Comparison of ENCODE assay signal across 9 cellular contexts in genomic region chr17:67891481-67892119, GRCh38.
A peak's percentile ranks its signal among the peaks of the same experiment; 100 is the strongest.
DNase-seq lines count a peak whose midpoint lies in the region; ATAC-seq, FAIRE-seq and TF ChIP-seq lines count a peak whose summit lies in the region.
"Had no signal": no experiment of that assay in that cellular context is flagged by ENCODE, and none has a peak within 500 bp of the region (broad histone marks: within the 10 kb centered on the region; RNA-seq: fewer than 3 reads in every experiment).

No MANE protein-coding gene starts in this region.

- intact Hi-C loops in left lung (cut with DNase I), result no loop called here
- intact Hi-C loops in thyroid gland (cut with DNase I), result no loop called here

- no peak overlapping the region for H2AFZ ChIP-seq in astrocyte (ENCODE audit: low read depth, low read length)

- H3K27ac Mint-ChIP-seq in astrocyte (ENCODE audit: unreplicated experiment), result no peak overlapping the region
- H3K27ac Mint-ChIP-seq: nephron had no signal

- H3K36me3 Mint-ChIP-seq in astrocyte (ENCODE audit: low read depth, unreplicated experiment), result no peaks in the 10 kb centered on the region
- peaks cover 27% of the 10 kb centered on the region for H3K36me3 Mint-ChIP-seq in activated T-cell treated with anti-CD3 and anti-CD28 coated beads, Interleukin-2, amount 50 U/mL, for 4 hours (ENCODE audit: insufficient read depth)

- ATAC-seq in left lung, result peak; percentile 67
- ATAC-seq in activated T-cell treated with anti-CD3 and anti-CD28 coated beads, Interleukin-2, amount 50 U/mL, for 4 hours, result no peak

- peaks cover 22% of the 10 kb centered on the region for H3K36me3 ChIP-seq in astrocyte (ENCODE audit: insufficient read depth, low read length)
- peaks cover 0 to 73% of the 10 kb centered on the region in 2 donors for H3K36me3 ChIP-seq in left lung
- H3K36me3 ChIP-seq in thyroid gland, result peaks cover 17 to 25% of the 10 kb centered on the region in 2 donors

- H3K27me3 Mint-ChIP-seq in astrocyte (ENCODE audit: low read depth, unreplicated experiment), result no peaks in the 10 kb centered on the region
- H3K27me3 Mint-ChIP-seq in activated T-cell treated with anti-CD3 and anti-CD28 coated beads, Interleukin-2, amount 50 U/mL, for 4 hours (ENCODE audit: low read depth), result no peaks in the 10 kb centered on the region

- H3K27ac ChIP-seq in astrocyte (ENCODE audit: low read depth, low read length) (no peak overlapping the region), left lung (no peak overlapping the region), thyroid gland (no peak overlapping the region)

- H3K4me3 Mint-ChIP-seq in astrocyte (ENCODE audit: unreplicated experiment), result peak overlapping the region; percentile 54
- H3K4me3 Mint-ChIP-seq in activated T-cell treated with anti-CD3 and anti-CD28 coated beads, Interleukin-2, amount 50 U/mL, for 4 hours, result no peak overlapping the region
- H3K4me3 Mint-ChIP-seq: nephron had no signal

- H3K27me3 ChIP-seq in astrocyte (ENCODE audit: insufficient read depth, low read length) (no peaks in the 10 kb centered on the region), left lung (no peaks in the 10 kb centered on the region), thyroid gland (no peaks in the 10 kb centered on the region)

- no peaks in the 10 kb centered on the region for H3K4me1 Mint-ChIP-seq in astrocyte (ENCODE audit: low read depth, unreplicated experiment)
- no peaks in the 10 kb centered on the region for H3K4me1 Mint-ChIP-seq in activated T-cell treated with anti-CD3 and anti-CD28 coated beads, Interleukin-2, amount 50 U/mL, for 4 hours (ENCODE audit: low read depth)
- H3K4me1 Mint-ChIP-seq: nephron had no signal

- FAIRE-seq in astrocyte (lab: Jason Lieb, UNC), result no peak
- FAIRE-seq in GM12891 (lab: Jason Lieb, UNC), result no peak

- H3K4me3 ChIP-seq in astrocyte (ENCODE audit: insufficient read depth, low read depth, low read length) (no peak overlapping the region), left lung (no peak overlapping the region), thyroid gland (replicated peaks in 1 of 3) (no peak overlapping the region)

- DNase-seq in AG09319 (ENCODE audit: extremely low read depth, low read depth), result peak; percentile 19
- peak; percentile 53 for DNase-seq in HT-29 (ENCODE audit: low spot score)
- peak; percentile 40 for DNase-seq in astrocyte (ENCODE audit: low read depth)
- no peak for DNase-seq in left lung
- no peak for DNase-seq in thyroid gland
- DNase-seq in NCI-H2107 (lab: John Stamatoyannopoulos, UW), result no peak
- DNase-seq in GM12891 (ENCODE audit: insufficient read length, low spot score), result no peak
- DNase-seq in activated T-cell treated with anti-CD3 and anti-CD28 coated beads, Interleukin-2, amount 50 U/mL, for 4 hours, result no peak

- TF ChIP-seq POLR2A in thyroid gland (IDR thresholded peaks at IDR 0.05) (no peak), GM12891 (IDR thresholded peaks at IDR 0.05; ENCODE audit: low read depth, low read length) (no peak)

- TF ChIP-seq CTCF in AG09319 (IDR thresholded peaks at IDR 0.05; ENCODE audit: low read depth, low read length) (peak; percentile 38), astrocyte (IDR thresholded peaks at IDR 0.05; ENCODE audit: insufficient read depth, low read depth, low read length) (peak; percentile 26), left lung (IDR thresholded peaks at IDR 0.05) (no peak), thyroid gland (IDR thresholded peaks at IDR 0.05) (peak in 1 of 6 experiments; percentile 8)

- H3K4me1 ChIP-seq in astrocyte (ENCODE audit: insufficient read depth, low read length) (no peaks in the 10 kb centered on the region), left lung (no peaks in the 10 kb centered on the region), thyroid gland (no peaks in the 10 kb centered on the region)

- peaks cover 10% of the 10 kb centered on the region for H3K79me2 ChIP-seq in astrocyte (ENCODE audit: insufficient read depth, low read length)

- 83% methylated on average over 6 of the region's 6 CpGs for WGBS in thyroid gland, 2 donors

- no peaks in the 10 kb centered on the region for H3K9me3 ChIP-seq in astrocyte (ENCODE audit: insufficient read depth, low read depth, low read length)
- no peaks in the 10 kb centered on the region for H3K9me3 ChIP-seq in left lung
- H3K9me3 ChIP-seq in thyroid gland, result no peaks in the 10 kb centered on the region

- H3K9ac ChIP-seq in astrocyte (ENCODE audit: low read length), result no peak overlapping the region

- peaks cover 21% of the 10 kb centered on the region for H4K20me1 ChIP-seq in astrocyte (ENCODE audit: insufficient read depth, low read length)

- H3K9me3 Mint-ChIP-seq in astrocyte (ENCODE audit: unreplicated experiment), result no peaks in the 10 kb centered on the region
- no peaks in the 10 kb centered on the region for H3K9me3 Mint-ChIP-seq in activated T-cell treated with anti-CD3 and anti-CD28 coated beads, Interleukin-2, amount 50 U/mL, for 4 hours
- H3K9me3 Mint-ChIP-seq: nephron had no signal

- no peak overlapping the region for H3K4me2 ChIP-seq in astrocyte (ENCODE audit: low read length)

TF ChIP-seq in GM12891, 5 proteins besides CTCF, POLR2A, EP300 and RAD21:
- no peak for TF ChIP-seq TAF1 (IDR thresholded peaks at IDR 0.05; ENCODE audit: low read depth, low read length)
- no peak for TF ChIP-seq SPI1 (IDR thresholded peaks at IDR 0.05; ENCODE audit: low read depth, low read length)
- TF ChIP-seq POLR2AphosphoS5 (IDR thresholded peaks at IDR 0.05; ENCODE audit: low read depth, low read length), result no peak

Comparison
In these comparisons a context has a peak if more than half of its experiments do, and no peak if none do; other contexts are left out.
1. DNase-seq: peak in AG09319 (single experiment), HT-29 (single experiment) and astrocyte (single experiment); none in left lung (0 of 2), thyroid gland (0 of 2), NCI-H2107 (single experiment), GM12891 (single experiment) and activated T-cell treated with anti-CD3 and anti-CD28 coated beads, Interleukin-2, amount 50 U/mL, for 4 hours (single experiment).
2. CTCF ChIP-seq: peak in AG09319 (single experiment) and astrocyte (single experiment); none in left lung (0 of 2).